ENCODE assay signal across 1 cellular context in genomic region chr6:28587011-28587745, GRCh38.
TF ChIP-seq lines count a peak whose summit lies in the region.

No MANE protein-coding gene starts in this region.

TF ChIP-seq in HepG2, 621 proteins besides CTCF, POLR2A, EP300 and RAD21 (continued from another document and continues in another):
- TF ChIP-seq, protein P1, sequence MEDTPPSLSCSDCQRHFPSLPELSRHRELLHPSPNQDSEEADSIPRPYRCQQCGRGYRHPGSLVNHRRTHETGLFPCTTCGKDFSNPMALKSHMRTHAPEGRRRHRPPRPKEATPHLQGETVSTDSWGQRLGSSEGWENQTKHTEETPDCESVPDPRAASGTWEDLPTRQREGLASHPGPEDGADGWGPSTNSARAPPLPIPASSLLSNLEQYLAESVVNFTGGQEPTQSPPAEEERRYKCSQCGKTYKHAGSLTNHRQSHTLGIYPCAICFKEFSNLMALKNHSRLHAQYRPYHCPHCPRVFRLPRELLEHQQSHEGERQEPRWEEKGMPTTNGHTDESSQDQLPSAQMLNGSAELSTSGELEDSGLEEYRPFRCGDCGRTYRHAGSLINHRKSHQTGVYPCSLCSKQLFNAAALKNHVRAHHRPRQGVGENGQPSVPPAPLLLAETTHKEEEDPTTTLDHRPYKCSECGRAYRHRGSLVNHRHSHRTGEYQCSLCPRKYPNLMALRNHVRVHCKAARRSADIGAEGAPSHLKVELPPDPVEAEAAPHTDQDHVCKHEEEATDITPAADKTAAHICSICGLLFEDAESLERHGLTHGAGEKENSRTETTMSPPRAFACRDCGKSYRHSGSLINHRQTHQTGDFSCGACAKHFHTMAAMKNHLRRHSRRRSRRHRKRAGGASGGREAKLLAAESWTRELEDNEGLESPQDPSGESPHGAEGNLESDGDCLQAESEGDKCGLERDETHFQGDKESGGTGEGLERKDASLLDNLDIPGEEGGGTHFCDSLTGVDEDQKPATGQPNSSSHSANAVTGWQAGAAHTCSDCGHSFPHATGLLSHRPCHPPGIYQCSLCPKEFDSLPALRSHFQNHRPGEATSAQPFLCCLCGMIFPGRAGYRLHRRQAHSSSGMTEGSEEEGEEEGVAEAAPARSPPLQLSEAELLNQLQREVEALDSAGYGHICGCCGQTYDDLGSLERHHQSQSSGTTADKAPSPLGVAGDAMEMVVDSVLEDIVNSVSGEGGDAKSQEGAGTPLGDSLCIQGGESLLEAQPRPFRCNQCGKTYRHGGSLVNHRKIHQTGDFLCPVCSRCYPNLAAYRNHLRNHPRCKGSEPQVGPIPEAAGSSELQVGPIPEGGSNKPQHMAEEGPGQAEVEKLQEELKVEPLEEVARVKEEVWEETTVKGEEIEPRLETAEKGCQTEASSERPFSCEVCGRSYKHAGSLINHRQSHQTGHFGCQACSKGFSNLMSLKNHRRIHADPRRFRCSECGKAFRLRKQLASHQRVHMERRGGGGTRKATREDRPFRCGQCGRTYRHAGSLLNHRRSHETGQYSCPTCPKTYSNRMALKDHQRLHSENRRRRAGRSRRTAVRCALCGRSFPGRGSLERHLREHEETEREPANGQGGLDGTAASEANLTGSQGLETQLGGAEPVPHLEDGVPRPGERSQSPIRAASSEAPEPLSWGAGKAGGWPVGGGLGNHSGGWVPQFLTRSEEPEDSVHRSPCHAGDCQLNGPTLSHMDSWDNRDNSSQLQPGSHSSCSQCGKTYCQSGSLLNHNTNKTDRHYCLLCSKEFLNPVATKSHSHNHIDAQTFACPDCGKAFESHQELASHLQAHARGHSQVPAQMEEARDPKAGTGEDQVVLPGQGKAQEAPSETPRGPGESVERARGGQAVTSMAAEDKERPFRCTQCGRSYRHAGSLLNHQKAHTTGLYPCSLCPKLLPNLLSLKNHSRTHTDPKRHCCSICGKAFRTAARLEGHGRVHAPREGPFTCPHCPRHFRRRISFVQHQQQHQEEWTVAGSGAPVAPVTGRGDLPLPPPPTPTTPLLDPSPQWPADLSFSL (CRISPR knock-in tag; IDR thresholded peaks at IDR 0.05), result peak; percentile 68; the same call in 1 of the 2 replicates
- TF ChIP-seq SUZ12 (IDR thresholded peaks at IDR 0.05; ENCODE audit: low read depth, low read length) (no peak), THAP11 (CRISPR knock-in tag; IDR thresholded peaks at IDR 0.05) (peak; percentile 93), HMGA1 (CRISPR knock-in tag; conservative IDR thresholded peaks at IDR 0.05) (no peak), STAT5B (CRISPR knock-in tag; IDR thresholded peaks at IDR 0.05) (no peak), NFE2 (CRISPR knock-in tag; IDR thresholded peaks at IDR 0.05) (no peak), NAIF1 (CRISPR knock-in tag; IDR thresholded peaks at IDR 0.05; ENCODE audit: borderline replicate concordance) (0 out of 2 replicates have a peak, but pooled peaks have one; percentile 44), ZNF432 (CRISPR knock-in tag; IDR thresholded peaks at IDR 0.05; ENCODE audit: borderline replicate concordance) (no peak), ZNF660 (CRISPR knock-in tag; IDR thresholded peaks at IDR 0.05; ENCODE audit: borderline replicate concordance, low read depth) (no peak), ZBTB3 (CRISPR knock-in tag; IDR thresholded peaks at IDR 0.05; ENCODE audit: borderline replicate concordance, low read depth) (peak; percentile 66; the same call in 1 of the 2 replicates), CAMTA2 (CRISPR knock-in tag; IDR thresholded peaks at IDR 0.05; ENCODE audit: borderline replicate concordance) (no peak), ARNT2 (CRISPR knock-in tag; IDR thresholded peaks at IDR 0.05; ENCODE audit: low read depth) (peak; percentile 63; the same call in 1 of the 2 replicates), KDM1A (CRISPR knock-in tag; IDR thresholded peaks at IDR 0.05) (no peak), RNF219 (CRISPR knock-in tag; IDR thresholded peaks at IDR 0.05) (peak; percentile 85), ZNF138 (CRISPR knock-in tag; IDR thresholded peaks at IDR 0.05; ENCODE audit: low read depth) (peak; percentile 83; the same call in 1 of the 2 replicates), ZNF33A (CRISPR knock-in tag; IDR thresholded peaks at IDR 0.05; ENCODE audit: borderline replicate concordance) (peak; percentile 46; the same call in 1 of the 2 replicates), ZNF207 (IDR thresholded peaks at IDR 0.05; ENCODE audit: borderline replicate concordance) (no peak), ZNF367 (CRISPR knock-in tag; IDR thresholded peaks at IDR 0.05; ENCODE audit: borderline replicate concordance) (no peak), ZNF20 (CRISPR knock-in tag; IDR thresholded peaks at IDR 0.05) (no peak), ZNF569 (CRISPR knock-in tag; IDR thresholded peaks at IDR 0.05; ENCODE audit: borderline replicate concordance) (no peak), NR2C2 (CRISPR knock-in tag; IDR thresholded peaks at IDR 0.05; ENCODE audit: borderline replicate concordance) (peak; percentile 86), GLI4 (CRISPR knock-in tag; IDR thresholded peaks at IDR 0.05; ENCODE audit: borderline replicate concordance) (peak; percentile 87; the same call in 1 of the 2 replicates), TMF1 (CRISPR knock-in tag; IDR thresholded peaks at IDR 0.05; ENCODE audit: low read depth) (peak; percentile 74; the same call in 1 of the 2 replicates), HMG20B (CRISPR knock-in tag; conservative IDR thresholded peaks at IDR 0.05) (no peak), ZNF670 (CRISPR knock-in tag; IDR thresholded peaks at IDR 0.05; ENCODE audit: borderline replicate concordance) (peak; percentile 68; the same call in 1 of the 2 replicates), ELK4 (CRISPR knock-in tag; IDR thresholded peaks at IDR 0.05; ENCODE audit: borderline replicate concordance) (peak; percentile 84; the same call in 1 of the 2 replicates), PAF1 (CRISPR knock-in tag; IDR thresholded peaks at IDR 0.05) (no peak), ZNF256 (CRISPR knock-in tag; conservative IDR thresholded peaks at IDR 0.05) (no peak; the same call in 1 of the 2 replicates), ZNF260 (CRISPR knock-in tag; IDR thresholded peaks at IDR 0.05; ENCODE audit: borderline replicate concordance, low read depth) (no peak), ZZZ3 (CRISPR knock-in tag; IDR thresholded peaks at IDR 0.05; ENCODE audit: borderline replicate concordance) (peak; percentile 91; the same call in 1 of the 2 replicates), TARDBP (CRISPR knock-in tag; IDR thresholded peaks at IDR 0.05) (peak; percentile 98), NFKBIZ (CRISPR knock-in tag; IDR thresholded peaks at IDR 0.05) (peak; percentile 87), STAG1 (CRISPR knock-in tag; IDR thresholded peaks at IDR 0.05) (peak; percentile 28), ZSCAN30 (CRISPR knock-in tag; IDR thresholded peaks at IDR 0.05) (peak; percentile 96), ZNF772 (CRISPR knock-in tag; IDR thresholded peaks at IDR 0.05) (peak; percentile 97), ZNF296 (CRISPR knock-in tag; conservative IDR thresholded peaks at IDR 0.05) (no peak), ZNF329 (CRISPR knock-in tag; IDR thresholded peaks at IDR 0.05; ENCODE audit: low read depth) (peak; percentile 72; the same call in 1 of the 2 replicates), RFX5 (IDR thresholded peaks at IDR 0.05; ENCODE audit: low read depth, low read length) (no peak), ZMYM2 (CRISPR knock-in tag; IDR thresholded peaks at IDR 0.05) (no peak; the same call in 1 of the 2 replicates), JUND (CRISPR knock-in tag; IDR thresholded peaks at IDR 0.05) (no peak), ZNF337 (CRISPR knock-in tag; IDR thresholded peaks at IDR 0.05; ENCODE audit: borderline replicate concordance, low read depth) (peak; percentile 49; the same call in 1 of the 2 replicates), EHMT2 (IDR thresholded peaks at IDR 0.05; ENCODE audit: borderline replicate concordance, low read depth, low read length) (no peak), ZNF354B (CRISPR knock-in tag; IDR thresholded peaks at IDR 0.05) (0 out of 2 replicates have a peak, but pooled peaks have one; percentile 59), ZBTB42 (CRISPR knock-in tag; IDR thresholded peaks at IDR 0.05) (no peak), GABPB1 (CRISPR knock-in tag; IDR thresholded peaks at IDR 0.05) (peak; percentile 100), HMGXB3 (CRISPR knock-in tag; IDR thresholded peaks at IDR 0.05; ENCODE audit: borderline replicate concordance) (peak; percentile 74; the same call in 1 of the 2 replicates)
- TF ChIP-seq, protein P2, sequence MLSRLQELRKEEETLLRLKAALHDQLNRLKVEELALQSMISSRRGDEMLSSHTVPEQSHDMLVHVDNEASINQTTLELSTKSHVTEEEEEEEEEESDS (CRISPR knock-in tag; IDR thresholded peaks at IDR 0.05; ENCODE audit: borderline replicate concordance), result peak; percentile 81; the same call in 1 of the 2 replicates
- TF ChIP-seq, protein P3, sequence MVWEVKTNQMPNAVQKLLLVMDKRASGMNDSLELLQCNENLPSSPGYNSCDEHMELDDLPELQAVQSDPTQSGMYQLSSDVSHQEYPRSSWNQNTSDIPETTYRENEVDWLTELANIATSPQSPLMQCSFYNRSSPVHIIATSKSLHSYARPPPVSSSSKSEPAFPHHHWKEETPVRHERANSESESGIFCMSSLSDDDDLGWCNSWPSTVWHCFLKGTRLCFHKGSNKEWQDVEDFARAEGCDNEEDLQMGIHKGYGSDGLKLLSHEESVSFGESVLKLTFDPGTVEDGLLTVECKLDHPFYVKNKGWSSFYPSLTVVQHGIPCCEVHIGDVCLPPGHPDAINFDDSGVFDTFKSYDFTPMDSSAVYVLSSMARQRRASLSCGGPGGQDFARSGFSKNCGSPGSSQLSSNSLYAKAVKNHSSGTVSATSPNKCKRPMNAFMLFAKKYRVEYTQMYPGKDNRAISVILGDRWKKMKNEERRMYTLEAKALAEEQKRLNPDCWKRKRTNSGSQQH (CRISPR knock-in tag; IDR thresholded peaks at IDR 0.05; ENCODE audit: low read depth), result peak; percentile 92
- TF ChIP-seq, protein P4, sequence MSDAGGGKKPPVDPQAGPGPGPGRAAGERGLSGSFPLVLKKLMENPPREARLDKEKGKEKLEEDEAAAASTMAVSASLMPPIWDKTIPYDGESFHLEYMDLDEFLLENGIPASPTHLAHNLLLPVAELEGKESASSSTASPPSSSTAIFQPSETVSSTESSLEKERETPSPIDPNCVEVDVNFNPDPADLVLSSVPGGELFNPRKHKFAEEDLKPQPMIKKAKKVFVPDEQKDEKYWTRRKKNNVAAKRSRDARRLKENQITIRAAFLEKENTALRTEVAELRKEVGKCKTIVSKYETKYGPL (CRISPR knock-in tag; IDR thresholded peaks at IDR 0.05), result no peak
- TF ChIP-seq, protein P5, sequence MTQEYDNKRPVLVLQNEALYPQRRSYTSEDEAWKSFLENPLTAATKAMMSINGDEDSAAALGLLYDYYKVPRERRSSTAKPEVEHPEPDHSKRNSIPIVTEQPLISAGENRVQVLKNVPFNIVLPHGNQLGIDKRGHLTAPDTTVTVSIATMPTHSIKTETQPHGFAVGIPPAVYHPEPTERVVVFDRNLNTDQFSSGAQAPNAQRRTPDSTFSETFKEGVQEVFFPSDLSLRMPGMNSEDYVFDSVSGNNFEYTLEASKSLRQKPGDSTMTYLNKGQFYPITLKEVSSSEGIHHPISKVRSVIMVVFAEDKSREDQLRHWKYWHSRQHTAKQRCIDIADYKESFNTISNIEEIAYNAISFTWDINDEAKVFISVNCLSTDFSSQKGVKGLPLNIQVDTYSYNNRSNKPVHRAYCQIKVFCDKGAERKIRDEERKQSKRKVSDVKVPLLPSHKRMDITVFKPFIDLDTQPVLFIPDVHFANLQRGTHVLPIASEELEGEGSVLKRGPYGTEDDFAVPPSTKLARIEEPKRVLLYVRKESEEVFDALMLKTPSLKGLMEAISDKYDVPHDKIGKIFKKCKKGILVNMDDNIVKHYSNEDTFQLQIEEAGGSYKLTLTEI (CRISPR knock-in tag; conservative IDR thresholded peaks at IDR 0.05), result no peak
